ENCODE assay signal across 29 cellular contexts in the genomic region with DNA sequence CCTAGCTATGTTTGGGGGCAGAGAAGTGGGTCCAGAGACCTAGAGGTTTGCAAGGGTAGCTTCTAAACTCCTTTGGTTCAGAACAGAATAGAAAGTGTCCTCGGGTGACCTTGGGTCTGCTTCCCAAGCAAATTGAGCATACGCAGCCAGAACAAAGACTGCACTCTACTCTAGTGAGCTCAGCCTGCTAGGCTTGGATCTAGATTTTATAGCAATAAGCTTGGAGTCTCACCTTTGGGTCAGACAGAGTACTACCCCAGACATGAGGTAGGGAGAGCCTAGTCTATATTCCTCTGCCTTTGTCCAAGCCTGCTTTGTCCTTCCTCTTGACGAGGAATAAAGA. TPM values are rescaled to one million over a fixed set of nuclear protein-coding genes. Genes with fewer than 3 reads are reported as not detected.
"Had no signal": no experiment of that assay in that cellular context is flagged by ENCODE, and none has a peak within 500 bp of the region (broad histone marks: within the 10 kb centered on the region; RNA-seq: fewer than 3 reads in every experiment).

No MANE protein-coding gene starts in this region.

- H3K4me1 ChIP-seq: ascending aorta, esophagus muscularis mucosa, gastrocnemius medialis had no signal

- ATAC-seq: effector memory CD8-positive, alpha-beta T cell; foreskin keratinocyte; gastrocnemius medialis; heart right ventricle; T-helper 17 cell had no signal

- DNase-seq: activated CD4-positive, alpha-beta memory T cell treated with anti-CD3 and anti-CD28 coated beads, Interleukin-2, amount 10 ng/mL, durations not matched to agents 7 days and 5 days; activated CD4-positive, alpha-beta T cell treated with anti-CD3 and anti-CD28 coated beads for 1 hour; activated CD4-positive, alpha-beta T cell treated with anti-CD3 and anti-CD28 coated beads for 4 hours; activated CD4-positive, alpha-beta T cell treated with anti-CD3 and anti-CD28 coated beads, Interleukin-2, amount 10 ng/mL, durations not matched to agents 7 days and 5 days; activated CD4-positive, alpha-beta T cell treated with anti-CD3 and anti-CD28 coated beads, Interleukin-2, amount 50 U/mL, for 4 hours; activated CD8-positive, alpha-beta memory T cell treated with anti-CD3 and anti-CD28 coated beads, Interleukin-2, amount 50 U/mL, for 48 hours; activated gamma-delta T cell; activated naive CD4-positive, alpha-beta T cell; activated naive CD4-positive, alpha-beta T cell treated with anti-CD3 and anti-CD28 coated beads, Interleukin-2, amount 10 ng/mL, durations not matched to agents 7 days and 5 days; activated naive CD8-positive, alpha-beta T cell treated with anti-CD3 and anti-CD28 coated beads, Interleukin-2, amount 10 ng/mL, durations not matched to agents 7 days and 5 days; activated T-cell treated with anti-CD3 and anti-CD28 coated beads for 4 hours; activated T-cell treated with anti-CD3 and anti-CD28 coated beads, Interleukin-2, amount 50 U/mL, for 24 hours; cortex of kidney; dermis blood vessel endothelial cell; effector CD4-positive, alpha-beta T cell; effector memory CD8-positive, alpha-beta T cell; foreskin keratinocyte; gastrocnemius medialis; heart right ventricle; T-helper 17 cell; T1000 had no signal

- H3K36me3 ChIP-seq: ascending aorta, esophagus muscularis mucosa, gastrocnemius medialis, heart right ventricle had no signal

- H3K27me3 ChIP-seq: ascending aorta, foreskin keratinocyte, gastrocnemius medialis had no signal

- H3K27ac ChIP-seq: ascending aorta, esophagus muscularis mucosa, foreskin keratinocyte, gastrocnemius medialis, heart right ventricle had no signal

- FAIRE-seq: colon had no signal

- H3K9me3 ChIP-seq: ascending aorta, esophagus muscularis mucosa, gastrocnemius medialis, heart right ventricle had no signal

- H3K4me3 ChIP-seq: ascending aorta, esophagus muscularis mucosa, gastrocnemius medialis, heart right ventricle had no signal

RNA-seq across cellular contexts. Expression of a gene that starts 52.6 kb away (rescaled TPM):
- total RNA-seq: activated CD4-positive, alpha-beta memory T cell treated with anti-CD3 and anti-CD28 coated beads, Interleukin-2, amount 10 ng/mL, durations not matched to agents 7 days and 5 days; activated CD4-positive, alpha-beta T cell treated with anti-CD3 and anti-CD28 coated beads, Interleukin-2, amount 10 ng/mL, durations not matched to agents 7 days and 5 days; activated naive CD4-positive, alpha-beta T cell treated with anti-CD3 and anti-CD28 coated beads, Interleukin-2, amount 50 U/mL, for 72 hours; activated naive CD8-positive, alpha-beta T cell treated with anti-CD3 and anti-CD28 coated beads, Interleukin-2, amount 10 ng/mL, durations not matched to agents 7 days and 5 days; activated T-cell treated with anti-CD3 and anti-CD28 coated beads, Interleukin-2, amount 50 U/mL, for 72 hours; ascending aorta; cardiac septum; chondrocyte; dermis blood vessel endothelial cell; esophagus muscularis mucosa; foreskin keratinocyte; gastrocnemius medialis; heart right ventricle; T-helper 17 cell; WTC11 had no signal
- polyA plus RNA-seq: foreskin keratinocyte, heart right ventricle had no signal

RNA-seq across cellular contexts. Expression of a gene that starts 54.7 kb away (rescaled TPM):
- total RNA-seq: activated CD4-positive, alpha-beta memory T cell treated with anti-CD3 and anti-CD28 coated beads, Interleukin-2, amount 10 ng/mL, durations not matched to agents 7 days and 5 days; activated naive CD4-positive, alpha-beta T cell treated with anti-CD3 and anti-CD28 coated beads, Interleukin-2, amount 50 U/mL, for 72 hours; activated naive CD8-positive, alpha-beta T cell treated with anti-CD3 and anti-CD28 coated beads, Interleukin-2, amount 10 ng/mL, durations not matched to agents 7 days and 5 days; activated T-cell treated with anti-CD3 and anti-CD28 coated beads, Interleukin-2, amount 50 U/mL, for 72 hours; ascending aorta; chondrocyte had no signal
